1 cellular context compared by ENCODE assay signal in genomic region chr17:75404223-75404738, GRCh38.
TF ChIP-seq lines count a peak whose summit lies in the region.

No MANE protein-coding gene starts in this region.

TF ChIP-seq in GM23338, 12 proteins besides CTCF, POLR2A, EP300 and RAD21 (continued from another document):
- TF ChIP-seq, protein P1, sequence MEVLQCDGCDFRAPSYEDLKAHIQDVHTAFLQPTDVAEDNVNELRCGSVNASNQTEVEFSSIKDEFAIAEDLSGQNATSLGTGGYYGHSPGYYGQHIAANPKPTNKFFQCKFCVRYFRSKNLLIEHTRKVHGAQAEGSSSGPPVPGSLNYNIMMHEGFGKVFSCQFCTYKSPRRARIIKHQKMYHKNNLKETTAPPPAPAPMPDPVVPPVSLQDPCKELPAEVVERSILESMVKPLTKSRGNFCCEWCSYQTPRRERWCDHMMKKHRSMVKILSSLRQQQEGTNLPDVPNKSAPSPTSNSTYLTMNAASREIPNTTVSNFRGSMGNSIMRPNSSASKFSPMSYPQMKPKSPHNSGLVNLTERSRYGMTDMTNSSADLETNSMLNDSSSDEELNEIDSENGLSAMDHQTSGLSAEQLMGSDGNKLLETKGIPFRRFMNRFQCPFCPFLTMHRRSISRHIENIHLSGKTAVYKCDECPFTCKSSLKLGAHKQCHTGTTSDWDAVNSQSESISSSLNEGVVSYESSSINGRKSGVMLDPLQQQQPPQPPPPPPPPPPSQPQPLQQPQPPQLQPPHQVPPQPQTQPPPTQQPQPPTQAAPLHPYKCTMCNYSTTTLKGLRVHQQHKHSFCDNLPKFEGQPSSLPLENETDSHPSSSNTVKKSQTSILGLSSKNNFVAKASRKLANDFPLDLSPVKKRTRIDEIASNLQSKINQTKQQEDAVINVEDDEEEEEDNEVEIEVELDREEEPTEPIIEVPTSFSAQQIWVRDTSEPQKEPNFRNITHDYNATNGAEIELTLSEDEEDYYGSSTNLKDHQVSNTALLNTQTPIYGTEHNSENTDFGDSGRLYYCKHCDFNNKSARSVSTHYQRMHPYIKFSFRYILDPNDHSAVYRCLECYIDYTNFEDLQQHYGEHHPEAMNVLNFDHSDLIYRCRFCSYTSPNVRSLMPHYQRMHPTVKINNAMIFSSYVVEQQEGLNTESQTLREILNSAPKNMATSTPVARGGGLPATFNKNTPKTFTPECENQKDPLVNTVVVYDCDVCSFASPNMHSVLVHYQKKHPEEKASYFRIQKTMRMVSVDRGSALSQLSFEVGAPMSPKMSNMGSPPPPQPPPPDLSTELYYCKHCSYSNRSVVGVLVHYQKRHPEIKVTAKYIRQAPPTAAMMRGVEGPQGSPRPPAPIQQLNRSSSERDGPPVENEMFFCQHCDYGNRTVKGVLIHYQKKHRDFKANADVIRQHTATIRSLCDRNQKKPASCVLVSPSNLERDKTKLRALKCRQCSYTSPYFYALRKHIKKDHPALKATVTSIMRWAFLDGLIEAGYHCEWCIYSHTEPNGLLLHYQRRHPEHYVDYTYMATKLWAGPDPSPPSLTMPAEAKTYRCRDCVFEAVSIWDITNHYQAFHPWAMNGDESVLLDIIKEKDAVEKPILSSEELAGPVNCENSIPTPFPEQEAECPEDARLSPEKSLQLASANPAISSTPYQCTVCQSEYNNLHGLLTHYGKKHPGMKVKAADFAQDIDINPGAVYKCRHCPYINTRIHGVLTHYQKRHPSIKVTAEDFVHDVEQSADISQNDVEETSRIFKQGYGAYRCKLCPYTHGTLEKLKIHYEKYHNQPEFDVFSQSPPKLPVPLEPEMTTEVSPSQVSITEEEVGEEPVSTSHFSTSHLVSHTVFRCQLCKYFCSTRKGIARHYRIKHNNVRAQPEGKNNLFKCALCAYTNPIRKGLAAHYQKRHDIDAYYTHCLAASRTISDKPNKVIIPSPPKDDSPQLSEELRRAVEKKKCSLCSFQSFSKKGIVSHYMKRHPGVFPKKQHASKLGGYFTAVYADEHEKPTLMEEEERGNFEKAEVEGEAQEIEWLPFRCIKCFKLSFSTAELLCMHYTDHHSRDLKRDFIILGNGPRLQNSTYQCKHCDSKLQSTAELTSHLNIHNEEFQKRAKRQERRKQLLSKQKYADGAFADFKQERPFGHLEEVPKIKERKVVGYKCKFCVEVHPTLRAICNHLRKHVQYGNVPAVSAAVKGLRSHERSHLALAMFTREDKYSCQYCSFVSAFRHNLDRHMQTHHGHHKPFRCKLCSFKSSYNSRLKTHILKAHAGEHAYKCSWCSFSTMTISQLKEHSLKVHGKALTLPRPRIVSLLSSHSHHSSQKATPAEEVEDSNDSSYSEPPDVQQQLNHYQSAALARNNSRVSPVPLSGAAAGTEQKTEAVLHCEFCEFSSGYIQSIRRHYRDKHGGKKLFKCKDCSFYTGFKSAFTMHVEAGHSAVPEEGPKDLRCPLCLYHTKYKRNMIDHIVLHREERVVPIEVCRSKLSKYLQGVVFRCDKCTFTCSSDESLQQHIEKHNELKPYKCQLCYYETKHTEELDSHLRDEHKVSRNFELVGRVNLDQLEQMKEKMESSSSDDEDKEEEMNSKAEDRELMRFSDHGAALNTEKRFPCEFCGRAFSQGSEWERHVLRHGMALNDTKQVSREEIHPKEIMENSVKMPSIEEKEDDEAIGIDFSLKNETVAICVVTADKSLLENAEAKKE (CRISPR knock-in tag; IDR thresholded peaks at IDR 0.05), result no peak
- TF ChIP-seq ETS1 (IDR thresholded peaks at IDR 0.05), result no peak
- TF ChIP-seq EZH2phosphoT487 (IDR thresholded peaks at IDR 0.05; ENCODE audit: unreplicated experiment), result no peak
- no peak for TF ChIP-seq EZH2 (IDR thresholded peaks at IDR 0.05; ENCODE audit: low read depth, unreplicated experiment)
- TF ChIP-seq NANOG (IDR thresholded peaks at IDR 0.05; ENCODE audit: borderline replicate concordance), result no peak
- no peak for TF ChIP-seq STAT1 (IDR thresholded peaks at IDR 0.05; ENCODE audit: unreplicated experiment)
- no peak for TF ChIP-seq POLR2AphosphoS5 (IDR thresholded peaks at IDR 0.05; ENCODE audit: low read depth)
- TF ChIP-seq CREB1 (CRISPR knock-in tag; IDR thresholded peaks at IDR 0.05; ENCODE audit: low read depth), result no peak
- TF ChIP-seq ZNF331 (CRISPR knock-in tag; IDR thresholded peaks at IDR 0.05; ENCODE audit: low read depth), result no peak
TF ChIP-seq in GM23338: peak in this region for 0.
